Comparison of ENCODE assay signal across 1 cellular context in genomic region chr3:29697989-29698388, GRCh38.
TF ChIP-seq lines count a peak whose summit lies in the region.

No MANE protein-coding gene starts in this region.

TF ChIP-seq in A549, 52 proteins besides CTCF, POLR2A, EP300 and RAD21 (continued from another document):
- no peak for TF ChIP-seq HMGXB4 (CRISPR knock-in tag; IDR thresholded peaks at IDR 0.05; ENCODE audit: borderline replicate concordance)
- TF ChIP-seq ZC3H11A (IDR thresholded peaks at IDR 0.05), result no peak
- no peak for TF ChIP-seq FOXS1 (CRISPR knock-in tag; IDR thresholded peaks at IDR 0.05)
